Comparison of ENCODE assay signal across 9 cellular contexts in the genomic region with DNA sequence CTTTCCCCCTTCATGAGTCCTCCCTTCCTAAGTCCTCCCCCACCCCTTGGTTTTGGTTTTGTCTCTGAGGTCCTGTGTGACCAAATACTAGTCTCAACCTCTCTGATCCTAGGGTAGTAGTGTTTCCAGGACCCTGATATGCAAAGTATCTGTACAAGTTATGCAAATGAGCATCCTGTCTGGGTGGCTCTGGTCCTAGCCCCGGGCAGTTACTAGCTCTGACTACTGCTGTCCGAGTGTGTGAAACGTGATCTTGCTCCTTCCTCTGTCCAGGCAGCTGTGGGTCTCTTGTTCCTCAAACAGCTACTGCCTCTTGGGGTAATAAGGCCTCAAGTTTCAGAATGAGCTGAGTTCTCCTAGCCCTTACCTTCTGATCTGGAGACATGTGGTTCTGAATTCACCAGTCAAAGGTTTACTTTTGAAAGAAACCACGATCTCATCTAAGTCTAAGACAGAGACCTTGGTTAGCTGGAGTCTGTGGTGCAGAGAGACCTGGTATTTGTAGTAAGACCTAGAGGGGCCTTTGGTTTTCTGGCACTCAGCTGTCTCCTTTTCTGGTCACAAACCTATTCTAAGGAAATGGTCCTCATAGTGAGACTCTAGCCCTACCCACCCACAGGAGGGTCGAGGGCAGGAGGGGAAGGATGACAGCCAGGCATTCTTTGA. TPM values are rescaled to one million over a fixed set of nuclear protein-coding genes. Genes with fewer than 3 reads are reported as not detected.
A peak's percentile ranks its signal among the peaks of the same experiment; 100 is the strongest.
DNase-seq lines count a peak whose midpoint lies in the region; ATAC-seq, FAIRE-seq and TF ChIP-seq lines count a peak whose summit lies in the region.
"Had no signal": no experiment of that assay in that cellular context is flagged by ENCODE, and none has a peak within 500 bp of the region (broad histone marks: within the 10 kb centered on the region; RNA-seq: fewer than 3 reads in every experiment).

No MANE protein-coding gene starts in this region.

- intact Hi-C loops in right lobe of liver (cut with DNase I) = loop anchor here (10.0 kb wide), 2 partner anchors 175 to 245 kb away; no protein-coding TSS in a partner anchor
- intact Hi-C loops in HepG2 (cut with micrococcal nuclease; ENCODE audit: unreplicated experiment) = loop anchor here (10.0 kb wide), 1 partner anchor 335 kb away; no protein-coding TSS in a partner anchor

- peaks cover 1% of the 10 kb centered on the region for H3K36me3 Mint-ChIP-seq in chondrocyte (ENCODE audit: low read depth)

- no peak overlapping the region for H3K27ac ChIP-seq in right lobe of liver
- H3K27ac ChIP-seq in HepG2 (ENCODE audit: extremely low read length, insufficient read depth, low read length) = no peak overlapping the region

- DNase-seq in right lobe of liver (no peak), HepG2 (ENCODE audit: low spot score) (no peak), NT2/D1 (ENCODE audit: low read depth, low spot score) (no peak), globus pallidus (ENCODE audit: low spot score) (peak; percentile 33), urothelium cell line (ENCODE audit: low spot score) (no peak), chondrocyte (ENCODE audit: low spot score) (no peak)
- no peak for DNase-seq in stimulated activated CD4-positive, alpha-beta T cell treated with anti-CD3 and anti-CD28 coated beads, Interleukin-4, amount 100 ng/mL, for 4 hours

- TF ChIP-seq EP300 in HepG2 (IDR thresholded peaks at IDR 0.05; ENCODE audit: low read depth in 2 of 2, low read length in 2 of 2) = no peak
- TF ChIP-seq EP300 in HepG2 (CRISPR knock-in tag; IDR thresholded peaks at IDR 0.05; ENCODE audit: borderline replicate concordance) = no peak

- H3K9ac ChIP-seq in HepG2 (ENCODE audit: insufficient read depth, low read depth, low read length) = no peak overlapping the region
- H3K9ac ChIP-seq in NT2/D1 (ENCODE audit: insufficient read length, low read depth) = peak overlapping the region; percentile 57

- BruUV-seq in HepG2 (replicated peaks; lab: Mats Ljungman, UMichigan) = no TSS peak

- TF ChIP-seq POLR2A in right lobe of liver (IDR thresholded peaks at IDR 0.05) (no peak), HepG2 (IDR thresholded peaks at IDR 0.05; ENCODE audit: insufficient read depth in 1 of 2, low read depth in 2 of 2, low read length in 2 of 2) (no peak)

- no peak overlapping the region for H3K27ac Mint-ChIP-seq in chondrocyte (ENCODE audit: unreplicated experiment)

- no peak overlapping the region for H3K4me2 ChIP-seq in HepG2 (ENCODE audit: low read depth, low read length)

- no peaks in the 10 kb centered on the region for H4K20me1 ChIP-seq in HepG2 (ENCODE audit: insufficient read depth, low read length)

- TF ChIP-seq RAD21 in HepG2 (CRISPR knock-in tag; IDR thresholded peaks at IDR 0.05) = no peak

- POLR2A ChIA-PET in HepG2 (lab: Yijun Ruan, JAX) = no interaction called here

- ATAC-seq in right lobe of liver = peak; percentile 24 to 40 (median 32)
- no peak for ATAC-seq in HepG2
- peak; percentile 73 for ATAC-seq in HG02840 (IDR thresholded peaks at IDR 0.05; ENCODE audit: low FRiP score, unreplicated experiment)

- no peaks in the 10 kb centered on the region for H3K9me3 Mint-ChIP-seq in chondrocyte (ENCODE audit: low read depth)
- H3K9me3 Mint-ChIP-seq: neural crest cell had no signal

- H3K4me1 ChIP-seq in right lobe of liver (peaks cover 0 to 12% (median 0%) of the 10 kb centered on the region in 4 donors), HepG2 (ENCODE audit: insufficient read depth, low read length) (no peaks in the 10 kb centered on the region), NT2/D1 (ENCODE audit: insufficient read depth, insufficient read length) (peaks cover 15% of the 10 kb centered on the region)

- no peaks in the 10 kb centered on the region for H3K27me3 Mint-ChIP-seq in chondrocyte (ENCODE audit: low read depth)

- H3K9me3 ChIP-seq in right lobe of liver (no peaks in the 10 kb centered on the region), HepG2 (ENCODE audit: low read length) (no peaks in the 10 kb centered on the region), NT2/D1 (ENCODE audit: insufficient read depth, low read length) (no peaks in the 10 kb centered on the region)

- in situ Hi-C loops in HepG2 (cut with HindIII; ENCODE audit: extremely low pct_ligation_motif_present, low pct_unique_long_range_greater_than_20kb) = loop anchor here (5.0 to 10.0 kb wide), 2 partner anchors 173 to 245 kb away; no protein-coding TSS in a partner anchor

- FAIRE-seq in HepG2 (lab: Jason Lieb, UNC) (no peak), urothelium cell line (lab: Jason Lieb, UNC) (no peak)

- no peaks in the 10 kb centered on the region for H3K79me2 ChIP-seq in HepG2 (ENCODE audit: insufficient read depth, low read length)

- H3K4me3 Mint-ChIP-seq in chondrocyte (ENCODE audit: unreplicated experiment) = no peak overlapping the region
- H3K4me3 Mint-ChIP-seq: neural crest cell had no signal

- no peak overlapping the region for H3K4me3 ChIP-seq in right lobe of liver
- no peak overlapping the region for H3K4me3 ChIP-seq in HepG2 (replicated peaks in 1 of 3; ENCODE audit: insufficient read depth in 1 of 3, low read depth in 2 of 3, low read length in 3 of 3)
- H3K4me3 ChIP-seq in NT2/D1 (ENCODE audit: insufficient read length, low read depth) = no peak overlapping the region

- H3K4me1 Mint-ChIP-seq in chondrocyte (ENCODE audit: low read depth) = peaks cover 13% of the 10 kb centered on the region

- H3K36me3 ChIP-seq in right lobe of liver (no peaks in the 10 kb centered on the region), HepG2 (replicated peaks in 1 of 2; ENCODE audit: control insufficient read depth in 1 of 2, insufficient read depth in 2 of 2, low read length in 2 of 2) (no peaks in the 10 kb centered on the region; a peak in 1 of 5 replicates), NT2/D1 (ENCODE audit: insufficient read depth, insufficient read length, low read length) (peaks cover 15% of the 10 kb centered on the region)

- no peaks in the 10 kb centered on the region for H3K27me3 ChIP-seq in right lobe of liver
- peaks cover 0 to 5% of the 10 kb centered on the region in 2 experiments; a peak in 1 of 5 replicates for H3K27me3 ChIP-seq in HepG2 (ENCODE audit: control insufficient read depth in 1 of 2, insufficient read depth in 2 of 2, low read length in 2 of 2)
- H3K27me3 ChIP-seq in NT2/D1 (ENCODE audit: insufficient read depth, insufficient read length) = no peaks in the 10 kb centered on the region

- no peak overlapping the region for H2AFZ ChIP-seq in HepG2 (ENCODE audit: low read length)

- TF ChIP-seq CTCF in right lobe of liver (IDR thresholded peaks at IDR 0.05) = no peak
- TF ChIP-seq CTCF in HepG2 (CRISPR knock-in tag; IDR thresholded peaks at IDR 0.05) = no peak
- no peak for TF ChIP-seq CTCF in chondrocyte (IDR thresholded peaks at IDR 0.05)

- WGBS in right lobe of liver (ENCODE audit: insufficient coverage, low coverage, low lambda C conversion rate, missing lambda C conversion rate) = 31% methylated on average over 4 of the region's 5 CpGs
- 32% methylated on average over 5 of the region's 5 CpGs for WGBS in HepG2 (ENCODE audit: low lambda C conversion rate)

- CTCF ChIA-PET in HepG2 (lab: Yijun Ruan, JAX; ENCODE audit: low intra/inter-chr PET ratio, low total read pairs) = no interaction called here

RNA-seq across cellular contexts. Expression of a gene that starts 31.0 kb away (rescaled TPM):
- total RNA-seq in right lobe of liver (not detected), HepG2 (2016; rRNA removed; fragmentation: Illumina TruSeq; extraction: Trizol) (not detected in 2 replicates), chondrocyte (not detected in 3 replicates)
- total RNA-seq in HepG2 (2016; cell fraction: cytosol; rRNA removed; fragmentation: Illumina TruSeq; extraction: Trizol; ENCODE audit: low read depth) = not detected in 2 replicates
- total RNA-seq in HepG2 (2016; cell fraction: insoluble cytoplasmic fraction; rRNA removed; fragmentation: Illumina TruSeq; extraction: Trizol) = not detected in 2 replicates
- total RNA-seq in HepG2 (2016; cell fraction: membrane; rRNA removed; fragmentation: Illumina TruSeq; extraction: Trizol) = not detected in 2 replicates
- not detected in 2 replicates for total RNA-seq in HepG2 (2016; cell fraction: nucleus; rRNA removed; fragmentation: Illumina TruSeq; extraction: Trizol)
- polyA plus RNA-seq in HepG2 (2011; rRNA removed) = not detected in 2 replicates
- polyA plus RNA-seq in HepG2 (2011; cell fraction: cytosol; rRNA removed) = not detected in 2 replicates
- polyA plus RNA-seq in HepG2 (2011; cell fraction: nucleus; rRNA removed) = not detected in 2 replicates
- polyA plus RNA-seq in HepG2 (2012) = not detected in 2 replicates
- not detected in 2 replicates for polyA plus RNA-seq in HepG2 (2016; cell fraction: cytosol; fragmentation: Illumina TruSeq; extraction: Trizol; ENCODE audit: low read depth)
- not detected in 2 replicates for polyA plus RNA-seq in HepG2 (2016; cell fraction: insoluble cytoplasmic fraction; fragmentation: Illumina TruSeq; extraction: Trizol; ENCODE audit: low read depth)
- polyA plus RNA-seq in HepG2 (2016; cell fraction: membrane; fragmentation: Illumina TruSeq; extraction: Trizol; ENCODE audit: low read depth) = not detected in 2 replicates
- polyA plus RNA-seq in HepG2 (2016; cell fraction: nucleus; fragmentation: Illumina TruSeq; extraction: Trizol; ENCODE audit: insufficient read depth, low read depth) = not detected in 2 replicates
- polyA minus RNA-seq in HepG2 (2011; rRNA and poly(A)+ RNA removed; ENCODE audit: low replicate concordance) = not detected in 2 replicates
- not detected in 2 replicates for polyA minus RNA-seq in HepG2 (2011; cell fraction: cytosol; rRNA and poly(A)+ RNA removed)
- polyA minus RNA-seq in HepG2 (2011; cell fraction: nucleus; rRNA and poly(A)+ RNA removed) = not detected in 2 replicates
- total RNA-seq: neural crest cell had no signal

RNA-seq across cellular contexts. Expression of a gene that starts 32.8 kb away (rescaled TPM):
- total RNA-seq in right lobe of liver = 1 to 10 TPM in 1 of 6 experiments, under 1 TPM in 3, not detected in 2; 0.26 to 2.2 (median 0.63) TPM
- total RNA-seq in HepG2 (2016; rRNA removed; fragmentation: Illumina TruSeq; extraction: Trizol) = not detected in 2 replicates
- total RNA-seq in HepG2 (2016; cell fraction: cytosol; rRNA removed; fragmentation: Illumina TruSeq; extraction: Trizol; ENCODE audit: low read depth) = not detected in 2 replicates
- total RNA-seq in HepG2 (2016; cell fraction: insoluble cytoplasmic fraction; rRNA removed; fragmentation: Illumina TruSeq; extraction: Trizol) = not detected in 2 replicates
- not detected in 2 replicates for total RNA-seq in HepG2 (2016; cell fraction: membrane; rRNA removed; fragmentation: Illumina TruSeq; extraction: Trizol)
- total RNA-seq in HepG2 (2016; cell fraction: nucleus; rRNA removed; fragmentation: Illumina TruSeq; extraction: Trizol) = not detected in 2 replicates
- polyA plus RNA-seq in HepG2 (2011; rRNA removed) = not detected in 2 replicates
- polyA plus RNA-seq in HepG2 (2011; cell fraction: cytosol; rRNA removed) = not detected in 2 replicates
- polyA plus RNA-seq in HepG2 (2011; cell fraction: nucleus; rRNA removed) = not detected in 2 replicates
- polyA plus RNA-seq in HepG2 (2012) = not detected in 2 replicates
- not detected in 2 replicates for polyA plus RNA-seq in HepG2 (2016; cell fraction: cytosol; fragmentation: Illumina TruSeq; extraction: Trizol; ENCODE audit: low read depth)
- polyA plus RNA-seq in HepG2 (2016; cell fraction: insoluble cytoplasmic fraction; fragmentation: Illumina TruSeq; extraction: Trizol; ENCODE audit: low read depth) = not detected in 2 replicates
- polyA plus RNA-seq in HepG2 (2016; cell fraction: membrane; fragmentation: Illumina TruSeq; extraction: Trizol; ENCODE audit: low read depth) = not detected in 2 replicates
- not detected in 2 replicates for polyA plus RNA-seq in HepG2 (2016; cell fraction: nucleus; fragmentation: Illumina TruSeq; extraction: Trizol; ENCODE audit: insufficient read depth, low read depth)
- polyA minus RNA-seq in HepG2 (2011; rRNA and poly(A)+ RNA removed; ENCODE audit: low replicate concordance) = not detected in 2 replicates
- not detected in 2 replicates for polyA minus RNA-seq in HepG2 (2011; cell fraction: cytosol; rRNA and poly(A)+ RNA removed)
- not detected in 2 replicates for polyA minus RNA-seq in HepG2 (2011; cell fraction: nucleus; rRNA and poly(A)+ RNA removed)
- not detected in 3 replicates for total RNA-seq in chondrocyte
- total RNA-seq: neural crest cell had no signal

RNA-seq across cellular contexts. Expression of a gene that starts 54.8 kb away (rescaled TPM):
- total RNA-seq in right lobe of liver (10 to 100 TPM; 25.6 to 46.6 (median 34.0) TPM), HepG2 (2016; rRNA removed; fragmentation: Illumina TruSeq; extraction: Trizol) (14.5 and 16.6 TPM in 2 replicates), chondrocyte (66.6 to 88.0 TPM (median 87.9 TPM) in 3 replicates)
- total RNA-seq in HepG2 (2016; cell fraction: cytosol; rRNA removed; fragmentation: Illumina TruSeq; extraction: Trizol; ENCODE audit: low read depth) = 11.7 and 13.0 TPM in 2 replicates
- total RNA-seq in HepG2 (2016; cell fraction: insoluble cytoplasmic fraction; rRNA removed; fragmentation: Illumina TruSeq; extraction: Trizol) = 11.8 and 16.6 TPM in 2 replicates
- 26.9 and 28.5 TPM in 2 replicates for total RNA-seq in HepG2 (2016; cell fraction: membrane; rRNA removed; fragmentation: Illumina TruSeq; extraction: Trizol)
- 15.3 TPM in 2 replicates for total RNA-seq in HepG2 (2016; cell fraction: nucleus; rRNA removed; fragmentation: Illumina TruSeq; extraction: Trizol)
- 34.0 and 40.1 TPM in 2 replicates for polyA plus RNA-seq in HepG2 (2011; rRNA removed)
- polyA plus RNA-seq in HepG2 (2011; cell fraction: cytosol; rRNA removed) = 28.8 and 30.9 TPM in 2 replicates
- 60.6 and 63.0 TPM in 2 replicates for polyA plus RNA-seq in HepG2 (2011; cell fraction: nucleus; rRNA removed)
- polyA plus RNA-seq in HepG2 (2012) = 17.3 and 31.0 TPM in 2 replicates
- polyA plus RNA-seq in HepG2 (2016; cell fraction: cytosol; fragmentation: Illumina TruSeq; extraction: Trizol; ENCODE audit: low read depth) = 13.8 and 14.2 TPM in 2 replicates
- 17.8 and 22.4 TPM in 2 replicates for polyA plus RNA-seq in HepG2 (2016; cell fraction: insoluble cytoplasmic fraction; fragmentation: Illumina TruSeq; extraction: Trizol; ENCODE audit: low read depth)
- 32.7 and 35.8 TPM in 2 replicates for polyA plus RNA-seq in HepG2 (2016; cell fraction: membrane; fragmentation: Illumina TruSeq; extraction: Trizol; ENCODE audit: low read depth)
- polyA plus RNA-seq in HepG2 (2016; cell fraction: nucleus; fragmentation: Illumina TruSeq; extraction: Trizol; ENCODE audit: insufficient read depth, low read depth) = 41.1 and 43.4 TPM in 2 replicates
- polyA minus RNA-seq in HepG2 (2011; rRNA and poly(A)+ RNA removed; ENCODE audit: low replicate concordance) = 50.0 and 68.4 TPM in 2 replicates
- polyA minus RNA-seq in HepG2 (2011; cell fraction: cytosol; rRNA and poly(A)+ RNA removed) = 15.6 and 16.3 TPM in 2 replicates
- polyA minus RNA-seq in HepG2 (2011; cell fraction: nucleus; rRNA and poly(A)+ RNA removed) = 24.2 and 25.9 TPM in 2 replicates
